In the genomic region with DNA sequence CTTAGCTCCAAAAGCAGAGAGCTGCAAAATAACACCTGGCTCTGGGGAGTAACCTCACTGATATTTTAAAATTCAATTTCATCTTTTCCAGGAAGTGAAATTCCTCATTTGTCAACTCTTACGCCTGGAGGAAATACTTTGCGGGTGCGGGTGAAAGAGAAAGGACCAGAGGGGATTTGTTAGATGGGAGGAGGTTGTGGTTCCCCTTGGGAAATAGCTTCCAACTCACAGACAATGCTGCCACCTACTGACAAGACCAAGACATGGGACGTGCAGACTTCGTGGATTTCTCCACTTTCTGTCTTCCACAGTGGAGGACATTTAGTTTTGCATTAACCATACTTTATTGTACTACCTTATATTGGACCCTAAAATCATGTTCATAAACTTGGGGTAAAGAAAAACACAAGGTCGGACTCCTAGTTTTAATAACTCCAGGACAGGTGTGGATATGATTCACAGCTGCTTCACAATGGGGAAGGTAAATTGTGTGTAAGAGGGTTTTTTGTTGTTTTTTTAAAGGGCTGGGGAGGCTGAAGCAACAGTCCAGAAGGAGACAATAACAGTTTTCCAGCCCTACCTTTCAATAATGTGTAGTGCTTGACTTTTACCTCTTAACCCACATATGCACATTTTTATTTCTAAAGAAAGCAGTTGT, we compare ENCODE assay signal across 8 cellular contexts. TPM values are rescaled to one million over a fixed set of nuclear protein-coding genes. Genes with fewer than 3 reads are reported as not detected.
DNase-seq lines count a peak whose midpoint lies in the region; ATAC-seq and TF ChIP-seq lines count a peak whose summit lies in the region.

No MANE protein-coding gene starts in this region.

- no peak overlapping the region for H3K27ac Mint-ChIP-seq in stimulated activated effector memory CD8-positive, alpha-beta T cell treated with anti-CD3 and anti-CD28 coated beads, Interleukin-12 subunit alpha, Interleukin-12 subunit beta, amount 100 ng/mL, for 72 hours

- H3K27me3 ChIP-seq in HL-60 (ENCODE audit: insufficient read depth, poor library complexity, severe bottlenecking), result no peaks in the 10 kb centered on the region
- no peaks in the 10 kb centered on the region for H3K27me3 ChIP-seq in mesenchymal stem cell (ENCODE audit: control insufficient read depth in 1 of 2, insufficient read depth in 1 of 2, low read length in 2 of 2)

- peak; percentile 76 for ATAC-seq in stimulated activated effector memory CD8-positive, alpha-beta T cell treated with anti-CD3 and anti-CD28 coated beads, Interleukin-12 subunit alpha, Interleukin-12 subunit beta, amount 100 ng/mL, for 72 hours

- peaks cover 0 to 8% of the 10 kb centered on the region in 2 experiments for H3K36me3 ChIP-seq in mesenchymal stem cell (ENCODE audit: control insufficient read depth in 1 of 2, insufficient read depth in 2 of 2, low read depth in 1 of 2, low read length in 2 of 2)

- H3K14ac ChIP-seq in mesenchymal stem cell (ENCODE audit: low read length in 2 of 2), result no peak overlapping the region

- H3K4me3 ChIP-seq in GM12875 (ENCODE audit: low read depth, low read length) (no peak overlapping the region), HL-60 (replicated peaks; ENCODE audit: insufficient read depth, low read length) (no peak overlapping the region), mesenchymal stem cell (ENCODE audit: insufficient read depth in 1 of 2, low read depth in 1 of 2, low read length in 2 of 2) (peak overlapping the region in 1 of 2 experiments; percentile 46)

- H3K9me3 ChIP-seq in mesenchymal stem cell (ENCODE audit: control insufficient read depth, low read length), result no peaks in the 10 kb centered on the region

- H3K27ac ChIP-seq in HL-60 (replicated peaks) (no peak overlapping the region), mesenchymal stem cell (ENCODE audit: low read length, poor library complexity, severe bottlenecking) (no peak overlapping the region)

- DNase-seq in HL-60 (ENCODE audit: low read depth in 1 of 2, low spot score in 1 of 2) (peak; percentile 66 to 79), NCI-H748 (lab: John Stamatoyannopoulos, UW; ENCODE audit: unreplicated experiment) (peak; percentile 75), mesenchymal stem cell (peak; percentile 89), OCI-M2 (lab: John Stamatoyannopoulos, UW; ENCODE audit: unreplicated experiment) (no peak)
- peak; percentile 55 for DNase-seq in activated CD4-positive, alpha-beta T cell treated with anti-CD3 and anti-CD28 coated beads, Interleukin-2, amount 50 U/mL, for 1 hour
- DNase-seq in effector CD8-positive, alpha-beta T cell (lab: John Stamatoyannopoulos, UW), result peak; percentile 50
- DNase-seq in stimulated activated effector memory CD8-positive, alpha-beta T cell treated with anti-CD3 and anti-CD28 coated beads, Interleukin-12 subunit alpha, Interleukin-12 subunit beta, amount 100 ng/mL, for 72 hours (ENCODE audit: low spot score in 2 of 2), result peak; percentile 50 to 73

- TF ChIP-seq CTCF in GM12875 (IDR thresholded peaks at IDR 0.05; ENCODE audit: borderline replicate concordance, insufficient read depth, low read depth, low read length) (peak; percentile 68), HL-60 (IDR thresholded peaks at IDR 0.05; ENCODE audit: insufficient read depth, low read length) (peak; percentile 87)

- H2BK15ac ChIP-seq in mesenchymal stem cell (ENCODE audit: low read depth, poor library complexity, severe bottlenecking), result no peak overlapping the region

- H3K4me1 ChIP-seq in mesenchymal stem cell (ENCODE audit: control insufficient read depth, insufficient read depth, low read depth, low read length), result peaks cover 14% of the 10 kb centered on the region

- H2BK5ac ChIP-seq in mesenchymal stem cell (ENCODE audit: low read depth, low read length, poor library complexity, severe bottlenecking), result no peak overlapping the region

- peaks cover 19% of the 10 kb centered on the region for H3K36me3 Mint-ChIP-seq in stimulated activated effector memory CD8-positive, alpha-beta T cell treated with anti-CD3 and anti-CD28 coated beads, Interleukin-12 subunit alpha, Interleukin-12 subunit beta, amount 100 ng/mL, for 72 hours

- H3K4me3 Mint-ChIP-seq in stimulated activated effector memory CD8-positive, alpha-beta T cell treated with anti-CD3 and anti-CD28 coated beads, Interleukin-12 subunit alpha, Interleukin-12 subunit beta, amount 100 ng/mL, for 72 hours, result no peak overlapping the region

- H3K4ac ChIP-seq in mesenchymal stem cell (ENCODE audit: low read depth in 1 of 2, low read length in 2 of 2), result no peak overlapping the region

- H3K18ac ChIP-seq in mesenchymal stem cell (ENCODE audit: low read depth in 1 of 2, low read length in 2 of 2), result no peak overlapping the region

- H2BK12ac ChIP-seq in mesenchymal stem cell (ENCODE audit: low read length in 2 of 2), result no peak overlapping the region

- no peak overlapping the region for H2BK120ac ChIP-seq in mesenchymal stem cell (ENCODE audit: low read depth, low read length)

- WGBS in mesenchymal stem cell, result 0% methylated on average over 3 of the region's 6 CpGs

- no peak overlapping the region for H3K4me2 ChIP-seq in mesenchymal stem cell (ENCODE audit: low read length, poor library complexity, severe bottlenecking)

- no peak overlapping the region for H2AFZ ChIP-seq in mesenchymal stem cell (ENCODE audit: low read depth, low read length)

- H3K79me1 ChIP-seq in mesenchymal stem cell (replicated peaks; ENCODE audit: low read length, poor library complexity, severe bottlenecking), result peaks cover 18% of the 10 kb centered on the region

- no peak overlapping the region for H2AK5ac ChIP-seq in mesenchymal stem cell (ENCODE audit: low read length, severe bottlenecking)

- H3K9ac ChIP-seq in mesenchymal stem cell (ENCODE audit: low read length), result peak overlapping the region; percentile 63

- H4K8ac ChIP-seq in mesenchymal stem cell (ENCODE audit: low read length), result no peak overlapping the region

- H3K23ac ChIP-seq in mesenchymal stem cell (ENCODE audit: low read length in 2 of 2), result no peak overlapping the region

- H3K9me3 Mint-ChIP-seq in stimulated activated effector memory CD8-positive, alpha-beta T cell treated with anti-CD3 and anti-CD28 coated beads, Interleukin-12 subunit alpha, Interleukin-12 subunit beta, amount 100 ng/mL, for 72 hours, result no peaks in the 10 kb centered on the region

- peaks cover 26% of the 10 kb centered on the region for H3K4me1 Mint-ChIP-seq in stimulated activated effector memory CD8-positive, alpha-beta T cell treated with anti-CD3 and anti-CD28 coated beads, Interleukin-12 subunit alpha, Interleukin-12 subunit beta, amount 100 ng/mL, for 72 hours

- no peak overlapping the region for H4K91ac ChIP-seq in mesenchymal stem cell (ENCODE audit: low read length)

RNA-seq across cellular contexts. Expression of a gene that starts 10.8 kb away (rescaled TPM):
- polyA plus RNA-seq in mesenchymal stem cell (2013, experiment 1 of 2), result 4.3 TPM
- polyA plus RNA-seq in mesenchymal stem cell (2013, experiment 2 of 2), result 4.7 TPM

RNA-seq across cellular contexts. Expression of a gene that starts 45.5 kb away (rescaled TPM):
- 14.1 TPM for polyA plus RNA-seq in mesenchymal stem cell (2013, experiment 1 of 2)
- 16.0 TPM for polyA plus RNA-seq in mesenchymal stem cell (2013, experiment 2 of 2)
